In the genomic region with DNA sequence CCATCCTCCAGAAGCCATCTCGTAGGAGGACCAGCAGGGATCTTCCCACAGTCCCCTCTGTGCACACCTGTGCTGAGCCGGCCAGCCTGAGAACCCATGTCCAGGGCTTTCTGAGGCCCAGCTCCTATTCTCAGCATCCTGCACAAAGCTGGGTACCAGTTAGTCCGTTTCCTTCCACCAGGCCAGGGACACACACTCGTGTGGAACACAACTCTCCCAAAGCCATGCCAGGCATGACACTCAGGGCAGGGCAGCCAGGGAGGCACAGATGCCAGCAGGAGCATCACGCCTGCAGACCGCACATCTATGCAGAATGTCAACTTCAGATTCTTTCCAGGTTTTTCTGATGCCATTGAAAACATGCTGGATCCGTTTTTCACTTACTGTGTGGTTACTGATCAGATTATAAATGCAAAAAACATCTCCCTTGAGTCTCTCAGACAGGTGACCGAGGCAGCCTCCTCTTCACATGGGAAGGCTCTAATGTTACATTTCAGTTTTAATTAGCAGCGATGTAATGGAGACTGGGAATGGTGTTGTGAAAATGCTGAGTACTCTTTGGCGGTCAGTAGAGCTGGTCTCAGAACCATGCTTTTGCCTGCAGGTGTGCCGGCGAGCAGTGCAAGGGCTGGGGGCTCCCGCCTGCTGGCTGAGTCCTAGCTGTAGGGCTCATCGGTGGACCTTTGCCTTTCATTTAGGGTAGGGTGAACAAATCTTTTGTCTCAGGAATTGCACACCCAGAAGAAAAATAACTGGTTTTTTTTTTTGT, we compare ENCODE assay signal across 22 cellular contexts. TPM values are rescaled to one million over a fixed set of nuclear protein-coding genes. Genes with fewer than 3 reads are reported as not detected.
DNase-seq lines count a peak whose midpoint lies in the region; ATAC-seq, FAIRE-seq and TF ChIP-seq lines count a peak whose summit lies in the region.
"Had no signal": no experiment of that assay in that cellular context is flagged by ENCODE, and none has a peak within 500 bp of the region (broad histone marks: within the 10 kb centered on the region; RNA-seq: fewer than 3 reads in every experiment).

No MANE protein-coding gene starts in this region.

- H3K27ac ChIP-seq in A673 (ENCODE audit: low read depth, low read length, poor library complexity, severe bottlenecking) (peak overlapping the region; percentile 2), K562 (ENCODE audit: extremely low read depth, low read depth, low read length) (no peak overlapping the region)

- DNase-seq in A673 (ENCODE audit: low spot score) = no peak
- DNase-seq in G401 (ENCODE audit: low spot score) = peak; percentile 28
- no peak for DNase-seq in K562 (ENCODE audit: extremely low read depth in 1 of 4, low spot score in 3 of 4)
- DNase-seq in osteocyte (ENCODE audit: extremely low spot score, unreplicated experiment) = no peak
- no peak for DNase-seq in ACHN
- DNase-seq in BE2C = no peak
- no peak for DNase-seq in putamen (ENCODE audit: low spot score)
- DNase-seq: activated CD4-positive, alpha-beta T cell treated with anti-CD3 and anti-CD28 coated beads, Interleukin-2, amount 50 U/mL, for 1 hour; activated effector memory CD4-positive, alpha-beta T cell treated with anti-CD3 and anti-CD28 coated beads, Interleukin-2, amount 50 U/mL, for 16 hours; Caco-2; EL; KBM-7; NCI-H1694 treated with DMSO at 0.1 percent for 48 hours; NCI-H510A treated with DMSO at 0.1 percent for 48 hours; nucleus accumbens; SIG-M5; stimulated activated CD4-positive, alpha-beta T cell treated with anti-CD3 and anti-CD28 coated beads, Interleukin-1b, Interleukin-23, amount 100 ng/mL, for 48 hours; T-helper 1 cell had no signal

- H3K27me3 ChIP-seq in A673 (replicated peaks; ENCODE audit: insufficient read depth, low read depth, low read length, poor library complexity) = no peaks in the 10 kb centered on the region
- no peaks in the 10 kb centered on the region for H3K27me3 ChIP-seq in K562 (ENCODE audit: control insufficient read depth in 2 of 2, insufficient read depth in 2 of 2, low read length in 2 of 2)
- H3K27me3 ChIP-seq in BE2C = 0 out of 2 replicates have a peak, but pooled peaks cover 3% of the 10 kb centered on the region

- peaks cover 6% of the 10 kb centered on the region for H3K36me3 Mint-ChIP-seq in osteocyte (ENCODE audit: unreplicated experiment)

- H3K4me1 ChIP-seq in A673 (ENCODE audit: insufficient read depth, low read length, poor library complexity, severe bottlenecking) = peaks cover 40% of the 10 kb centered on the region
- H3K4me1 ChIP-seq in K562 (replicated peaks in 1 of 2; ENCODE audit: control insufficient read depth in 2 of 2, insufficient read depth in 2 of 2, low read length in 2 of 2) = peaks cover 18 to 29% of the 10 kb centered on the region in 2 experiments
- H3K4me1 ChIP-seq in BE2C = no peaks in the 10 kb centered on the region; the same call in 1 of the 2 replicates

- no peak overlapping the region for H3K4me3 ChIP-seq in A673 (ENCODE audit: low read depth, low read length, poor library complexity, severe bottlenecking)
- no peak overlapping the region for H3K4me3 ChIP-seq in K562
- no peak overlapping the region for H3K4me3 ChIP-seq in BE2C (ENCODE audit: low read depth, low read length)

- intact Hi-C loops in A673 (cut with micrococcal nuclease; ENCODE audit: unreplicated experiment) (no loop called here), K562 (cut with micrococcal nuclease) (no loop called here)

- no peak for FAIRE-seq in K562 (lab: Jason Lieb, UNC)
- FAIRE-seq: GM18507 had no signal

- peak overlapping the region; percentile 98 for H3K27ac Mint-ChIP-seq in osteocyte (ENCODE audit: unreplicated experiment)

- TF ChIP-seq CTCF in A673 (conservative IDR thresholded peaks at IDR 0.05; ENCODE audit: low read depth, low read length) = no peak
- no peak for TF ChIP-seq CTCF in K562 (IDR thresholded peaks at IDR 0.05 in 2 of 3, conservative IDR thresholded peaks at IDR 0.05 in 1 of 3; ENCODE audit: insufficient read depth in 2 of 3, low read depth in 1 of 3, low read length in 3 of 3)
- no peak for TF ChIP-seq CTCF in osteocyte (IDR thresholded peaks at IDR 0.05)
- no peak for TF ChIP-seq CTCF in BE2C (IDR thresholded peaks at IDR 0.05; ENCODE audit: low read depth, low read length)

- TF ChIP-seq POLR2A in K562 (conservative IDR thresholded peaks at IDR 0.05) = no peak

- POLR2A ChIA-PET in A673 (lab: Charles Lee; ENCODE audit: low non-redundant PET) (no interaction called here), K562 (lab: Yijun Ruan, JAX) (interaction anchor here (0.6 kb wide), 1 partner anchor 16 kb away, joined by 3 read pairs; no protein-coding TSS in a partner anchor)

- BruUV-seq in A673 (replicated peaks; lab: Mats Ljungman, UMichigan) (no TSS peak), K562 (replicated peaks; lab: Mats Ljungman, UMichigan) (no TSS peak)

- no peaks in the 10 kb centered on the region for H3K27me3 Mint-ChIP-seq in osteocyte (ENCODE audit: unreplicated experiment)
- H3K27me3 Mint-ChIP-seq: central memory CD8-positive, alpha-beta T cell had no signal

- no peak overlapping the region for H3K4me2 ChIP-seq in K562 (ENCODE audit: insufficient read depth, low read length)

- H3K9me3 ChIP-seq in A673 (ENCODE audit: low read depth, low read length, poor library complexity, severe bottlenecking) (no peaks in the 10 kb centered on the region), K562 (replicated peaks; ENCODE audit: control insufficient read depth, insufficient read depth, low read depth, low read length) (no peaks in the 10 kb centered on the region), BE2C (no peaks in the 10 kb centered on the region)
- H3K9me3 ChIP-seq: Caco-2 had no signal

- peaks cover 28% of the 10 kb centered on the region; the same call in 1 of the 2 replicates for H4K20me1 ChIP-seq in K562 (replicated peaks; ENCODE audit: control insufficient read depth, insufficient read depth, low read length)

- peaks cover 76% of the 10 kb centered on the region for H3K4me1 Mint-ChIP-seq in osteocyte (ENCODE audit: unreplicated experiment)

- H3K9ac ChIP-seq in K562 (ENCODE audit: insufficient read depth in 1 of 2, low read depth in 2 of 2, low read length in 2 of 2) = no peak overlapping the region

- H3K4me3 Mint-ChIP-seq in osteocyte (ENCODE audit: unreplicated experiment) = no peak overlapping the region
- H3K4me3 Mint-ChIP-seq: central memory CD8-positive, alpha-beta T cell had no signal

- H3K79me2 ChIP-seq in K562 (ENCODE audit: control insufficient read depth, insufficient read depth, low read length) = peaks cover 92% of the 10 kb centered on the region

- CTCF ChIA-PET in A673 (lab: Charles Lee) = no interaction called here
- CTCF ChIA-PET in K562 (lab: Yijun Ruan, JAX; ENCODE audit: low intra/inter-chr PET ratio) = no interaction called here

- no peaks in the 10 kb centered on the region for H3K9me3 Mint-ChIP-seq in osteocyte (ENCODE audit: unreplicated experiment)
- H3K9me3 Mint-ChIP-seq: central memory CD8-positive, alpha-beta T cell had no signal

- no peak overlapping the region for H2AFZ ChIP-seq in K562 (ENCODE audit: low read depth, low read length)

- no peak for TF ChIP-seq RAD21 in K562 (CRISPR knock-in tag; conservative IDR thresholded peaks at IDR 0.05 in 1 of 2, IDR thresholded peaks at IDR 0.05 in 1 of 2)

- in situ Hi-C loops in G401 (cut with HindIII; ENCODE audit: low sequenced_read_pairs) = no loop called here
- in situ Hi-C loops in K562 (cut with MboI) = no loop called here
- in situ Hi-C loops in ACHN (cut with HindIII; ENCODE audit: low pct_ligation_motif_present, low pct_unique_long_range_greater_than_20kb, low sequenced_read_pairs) = no loop called here

- WGBS in K562 (ENCODE audit: insufficient coverage, low coverage, missing lambda C conversion rate) = 77% methylated on average over 12 of the region's 14 CpGs

- H3K36me3 ChIP-seq in A673 (ENCODE audit: insufficient read depth, low read length, poor library complexity, severe bottlenecking) = no peaks in the 10 kb centered on the region
- peaks cover 31% of the 10 kb centered on the region; the same call in 2 of the 3 replicates for H3K36me3 ChIP-seq in K562 (ENCODE audit: control insufficient read depth, insufficient read depth, low read length)
- H3K36me3 ChIP-seq in BE2C = peaks cover 10% of the 10 kb centered on the region

- H3K9me1 ChIP-seq in K562 (ENCODE audit: control insufficient read depth, insufficient read depth, low read length) = peaks cover 6% of the 10 kb centered on the region

- TF ChIP-seq EP300 in K562 (IDR thresholded peaks at IDR 0.05; ENCODE audit: low read length) = no peak

- ATAC-seq in K562 = no peak
- ATAC-seq: esophagus mucosa, sciatic nerve had no signal

RNA-seq across cellular contexts. Expression of a gene that starts 3.3 kb away (rescaled TPM):
- total RNA-seq in A673 (2021) (189 and 203 TPM in 2 replicates), K562 (2014; rRNA removed) (80.5 and 86.7 TPM in 2 replicates), K562 (2014; rRNA removed; fragmentation: Illumina TruSeq; extraction: Trizol) (38.9 and 42.3 TPM in 2 replicates), K562 (2015; rRNA removed; fragmentation: Illumina TruSeq; extraction: Trizol) (49.2 and 53.5 TPM in 2 replicates), K562 (2021) (81.9 and 101 TPM in 2 replicates), osteocyte (212 and 226 TPM in 2 replicates)
- 55.9 and 107 TPM in 2 replicates for total RNA-seq in G401 (2014; rRNA removed; shearing (Covaris generic))
- total RNA-seq in K562 (2011; cell fraction: chromatin; rRNA removed; ENCODE audit: low replicate concordance) = 527 and 872 TPM in 2 replicates
- 542 and 585 TPM in 2 replicates for total RNA-seq in K562 (2011; cell fraction: nucleolus; rRNA removed)
- 348 and 489 TPM in 2 replicates for total RNA-seq in K562 (2011; cell fraction: nucleoplasm; rRNA removed)
- polyA plus RNA-seq in K562 (2011; rRNA removed) (132 and 143 TPM in 2 replicates), K562 (2014; fragmentation: Illumina TruSeq; extraction: Trizol) (62.3 and 88.2 TPM in 2 replicates), K562 (2014; fragmentation: Nextera tagmentation; extraction: Ambion mirVana) (10 to 100 TPM; 36.8 TPM), K562 (2014; rRNA removed) (105 and 119 TPM in 2 replicates)
- 249 and 254 TPM in 2 replicates for polyA plus RNA-seq in K562 (2011; cell fraction: cytosol; rRNA removed)
- 889 and 1,080 TPM in 2 replicates for polyA plus RNA-seq in K562 (2011; cell fraction: nucleus; rRNA removed)
- 107 and 112 TPM in 2 replicates for polyA plus RNA-seq in K562 (2012)
- 72.4 and 98.1 TPM in 2 replicates for polyA minus RNA-seq in K562 (2011; rRNA and poly(A)+ RNA removed)
- polyA minus RNA-seq in K562 (2011; cell fraction: cytosol; rRNA and poly(A)+ RNA removed) = 47.4 and 59.7 TPM in 2 replicates
- 245 and 267 TPM in 2 replicates for polyA minus RNA-seq in K562 (2011; cell fraction: nucleus; rRNA and poly(A)+ RNA removed)
- 196 TPM for polyA plus RNA-seq in BE2C (2012; ENCODE audit: insufficient read depth, insufficient read length, low read depth)

RNA-seq across cellular contexts. Expression of a gene that starts 47.4 kb away (rescaled TPM):
- 49.7 and 51.9 TPM in 2 replicates for total RNA-seq in A673 (2021)
- total RNA-seq in G401 (2014; rRNA removed; shearing (Covaris generic)) = 98.5 and 102 TPM in 2 replicates
- total RNA-seq in K562 (2011; cell fraction: chromatin; rRNA removed; ENCODE audit: low replicate concordance) = 48.4 and 118 TPM in 2 replicates
- total RNA-seq in K562 (2011; cell fraction: nucleolus; rRNA removed) = 96.6 and 125 TPM in 2 replicates
- total RNA-seq in K562 (2011; cell fraction: nucleoplasm; rRNA removed) = 56.0 and 71.4 TPM in 2 replicates
- 111 and 135 TPM in 2 replicates for total RNA-seq in K562 (2014; rRNA removed)
- 13.0 and 15.7 TPM in 2 replicates for total RNA-seq in K562 (2014; rRNA removed; fragmentation: Illumina TruSeq; extraction: Trizol)
- total RNA-seq in K562 (2015; rRNA removed; fragmentation: Illumina TruSeq; extraction: Trizol) = 37.9 and 40.4 TPM in 2 replicates
- total RNA-seq in K562 (2021) = 83.3 and 89.9 TPM in 2 replicates
- polyA plus RNA-seq in K562 (2011; rRNA removed) = 45.0 and 45.4 TPM in 2 replicates
- 69.2 and 135 TPM in 2 replicates for polyA plus RNA-seq in K562 (2011; cell fraction: cytosol; rRNA removed)
- polyA plus RNA-seq in K562 (2011; cell fraction: nucleus; rRNA removed) = 114 and 189 TPM in 2 replicates
- 53.9 and 82.1 TPM in 2 replicates for polyA plus RNA-seq in K562 (2012)
- 33.2 and 48.4 TPM in 2 replicates for polyA plus RNA-seq in K562 (2014; fragmentation: Illumina TruSeq; extraction: Trizol)
- 1 to 10 TPM in 1 of 2 experiments, under 1 TPM in 1; 0.99 to 2.0 TPM for polyA plus RNA-seq in K562 (2014; fragmentation: Nextera tagmentation; extraction: Ambion mirVana)
- 122 and 151 TPM in 2 replicates for polyA plus RNA-seq in K562 (2014; rRNA removed)
- 8.6 and 13.3 TPM in 2 replicates for polyA minus RNA-seq in K562 (2011; rRNA and poly(A)+ RNA removed)
- polyA minus RNA-seq in K562 (2011; cell fraction: cytosol; rRNA and poly(A)+ RNA removed) = 24.0 and 28.9 TPM in 2 replicates
- 24.9 and 29.6 TPM in 2 replicates for polyA minus RNA-seq in K562 (2011; cell fraction: nucleus; rRNA and poly(A)+ RNA removed)
- total RNA-seq in osteocyte = 33.7 and 36.4 TPM in 2 replicates
- polyA plus RNA-seq in BE2C (2012; ENCODE audit: insufficient read depth, insufficient read length, low read depth) = 190 TPM
